Comparison of ENCODE assay signal across 8 cellular contexts in the genomic region with DNA sequence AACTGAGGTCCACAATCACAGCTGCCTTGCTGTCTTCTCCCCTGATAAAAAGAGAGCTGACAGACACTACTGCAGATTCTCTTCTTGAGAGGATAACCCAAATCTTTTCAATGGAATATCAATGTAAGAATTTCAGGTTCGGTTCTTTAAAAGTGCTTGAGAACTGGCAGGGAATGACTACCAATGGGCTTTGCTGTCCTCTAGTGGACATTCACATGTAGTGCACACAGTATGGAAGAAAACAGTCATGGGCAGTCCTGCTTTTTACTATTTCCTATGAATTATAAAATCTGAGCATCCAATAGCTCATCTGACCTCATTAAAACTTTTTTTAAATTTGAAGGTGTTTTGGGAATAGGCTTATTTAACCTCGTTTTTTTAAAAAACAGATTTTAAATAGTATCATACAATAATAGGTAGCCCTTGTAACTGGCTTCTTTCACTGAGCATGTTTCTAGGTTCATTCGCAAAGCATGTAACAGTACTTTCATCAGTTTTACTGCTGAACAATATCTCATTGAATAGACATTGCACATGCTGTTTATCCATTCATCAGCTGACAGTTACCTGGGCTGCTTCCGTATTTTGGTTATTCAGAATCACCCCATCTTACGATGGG. TPM values are rescaled to one million over a fixed set of nuclear protein-coding genes. Genes with fewer than 3 reads are reported as not detected.
DNase-seq lines count a peak whose midpoint lies in the region; ATAC-seq and TF ChIP-seq lines count a peak whose summit lies in the region.

No MANE protein-coding gene starts in this region.

- H2AK5ac ChIP-seq in H9 (ENCODE audit: insufficient read length, low read length) = no peak overlapping the region

- no peak overlapping the region for H3K4me2 ChIP-seq in H9 (ENCODE audit: insufficient read depth, insufficient read length, low read length)

- H3K56ac ChIP-seq in H9 (ENCODE audit: insufficient read length, low read depth, low read length) = no peak overlapping the region

- no peak overlapping the region for H2BK120ac ChIP-seq in H9 (ENCODE audit: low read depth, low read length, poor library complexity, severe bottlenecking)

- H3K27ac Mint-ChIP-seq in CD4-positive, alpha-beta T cell = peak overlapping the region; percentile 43
- H3K27ac Mint-ChIP-seq in H9 = 0 out of 7 replicates have a peak overlapping the region, but pooled peaks of 1 of the 3 experiments have one; percentile 26

- H3K4me3 Mint-ChIP-seq in CD4-positive, alpha-beta T cell = no peak overlapping the region
- no peak overlapping the region for H3K4me3 Mint-ChIP-seq in H9

- H3K14ac ChIP-seq in H9 (ENCODE audit: insufficient read depth, low read length) = no peak overlapping the region

- in situ Hi-C loops in T47D (cut with HindIII; ENCODE audit: low pct_unique_long_range_greater_than_20kb, low sequenced_read_pairs) = no loop called here

- no peaks in the 10 kb centered on the region for H3K9me3 ChIP-seq in CD4-positive, alpha-beta T cell (ENCODE audit: control insufficient read depth, low read length)
- H3K9me3 ChIP-seq in H9 (ENCODE audit: control insufficient read depth, low read depth, low read length) = no peaks in the 10 kb centered on the region
- no peaks in the 10 kb centered on the region for H3K9me3 ChIP-seq in tibial artery

- H3K79me1 ChIP-seq in H9 (ENCODE audit: insufficient read depth, low read depth, low read length, poor library complexity, severe bottlenecking) = no peaks in the 10 kb centered on the region

- H3K23ac ChIP-seq in H9 (ENCODE audit: insufficient read length, low read depth, low read length) = no peak overlapping the region

- H3K4me3 ChIP-seq in tibial artery = no peak overlapping the region

- H2BK20ac ChIP-seq in H9 (ENCODE audit: low read depth, low read length, poor library complexity, severe bottlenecking) = no peak overlapping the region

- H2BK15ac ChIP-seq in H9 (ENCODE audit: low read depth, low read length) = no peak overlapping the region

- H4K91ac ChIP-seq in H9 (ENCODE audit: insufficient read length, low read depth, low read length) = no peak overlapping the region

- no peak overlapping the region for H3K18ac ChIP-seq in H9 (ENCODE audit: insufficient read length, low read depth, low read length)

- H3K36me3 Mint-ChIP-seq in CD4-positive, alpha-beta T cell (ENCODE audit: low read depth) = peaks cover 87% of the 10 kb centered on the region
- H3K36me3 Mint-ChIP-seq in H9 (ENCODE audit: insufficient read depth in 1 of 3, low read depth in 3 of 3) = peaks cover 42 to 83% (median 70%) of the 10 kb centered on the region in 3 experiments; a peak in 6 of 7 replicates

- H3K27me3 ChIP-seq in CD4-positive, alpha-beta T cell (ENCODE audit: control insufficient read depth, insufficient read depth, low read length) = no peaks in the 10 kb centered on the region
- H3K27me3 ChIP-seq in H9 (ENCODE audit: insufficient read depth, low read length) (no peaks in the 10 kb centered on the region), tibial artery (no peaks in the 10 kb centered on the region)

- no peaks in the 10 kb centered on the region for H3K9me3 Mint-ChIP-seq in CD4-positive, alpha-beta T cell
- H3K9me3 Mint-ChIP-seq in H9 = no peaks in the 10 kb centered on the region

- H3K4me1 ChIP-seq in H9 (ENCODE audit: insufficient read depth, low read length) (no peaks in the 10 kb centered on the region), tibial artery (no peaks in the 10 kb centered on the region)

- H3K9ac ChIP-seq in H9 (ENCODE audit: extremely low read depth, insufficient read length, low read length) = no peak overlapping the region

- no peak overlapping the region for H3T11ph ChIP-seq in H9 (ENCODE audit: low read length)

- CTCF ChIA-PET in CD4-positive, alpha-beta T cell (lab: Charles Lee) = interaction anchor here (0.6 to 1.8 kb wide), 12 partner anchors 10 to 138 kb away, joined by 3 to 8 read pairs (median 4); no protein-coding TSS in a partner anchor

- peak; percentile 95 for ATAC-seq in CD4-positive, alpha-beta T cell (ENCODE audit: poor library complexity)
- ATAC-seq in HG03097 (IDR thresholded peaks at IDR 0.05; ENCODE audit: low FRiP score, unreplicated experiment) = no peak

- intact Hi-C loops in CD4-positive, alpha-beta T cell (cut with DNase I, micrococcal nuclease) = loop anchor here (1.0 to 10.0 kb wide), 4 partner anchors 128 to 630 kb away; a partner anchor contains a TSS
- intact Hi-C loops in tibial artery (cut with DNase I; ENCODE audit: low total_unique reads) = no loop called here

- no peak overlapping the region for H4K5ac ChIP-seq in H9 (ENCODE audit: insufficient read length, low read depth, low read length)

- H4K20me1 ChIP-seq in H9 (ENCODE audit: control insufficient read depth, insufficient read depth, insufficient read length) = no peaks in the 10 kb centered on the region

- POLR2A ChIA-PET in CD4-positive, alpha-beta T cell (lab: Charles Lee) = interaction anchor here (0.6 to 1.0 kb wide), 2 partner anchors 128 to 623 kb away, joined by 3 to 4 read pairs; no protein-coding TSS in a partner anchor

- no peak overlapping the region for H3K27ac ChIP-seq in CD4-positive, alpha-beta T cell (ENCODE audit: low read depth, low read length)
- H3K27ac ChIP-seq in H9 (ENCODE audit: insufficient read length, low read depth, low read length) (no peak overlapping the region), tibial artery (no peak overlapping the region)

- TF ChIP-seq CTCF in CD4-positive, alpha-beta T cell (IDR thresholded peaks at IDR 0.05) = peak; percentile 100
- TF ChIP-seq CTCF in H9 (conservative IDR thresholded peaks at IDR 0.05) = peak; percentile 98
- TF ChIP-seq CTCF in tibial artery (IDR thresholded peaks at IDR 0.05) = peak; percentile 95 to 99

- 0 out of 2 replicates have a peak, but pooled peaks cover 2% of the 10 kb centered on the region for H3K79me2 ChIP-seq in H9 (ENCODE audit: insufficient read depth, low read length)

- H3K36me3 ChIP-seq in tibial artery = peaks cover 66 to 90% (median 69%) of the 10 kb centered on the region in 3 donors

- WGBS in H9 (ENCODE audit: extremely low coverage, insufficient read length, low lambda C conversion rate) = no CpG with 5 or more reads among the region's 5 CpGs

- no peak overlapping the region for H2BK5ac ChIP-seq in H9 (ENCODE audit: insufficient read length, low read length)

- H4K8ac ChIP-seq in H9 (replicated peaks; ENCODE audit: insufficient read length, low read depth, low read length) = no peak overlapping the region

- no peak overlapping the region for H2BK12ac ChIP-seq in H9 (ENCODE audit: insufficient read length, low read depth, low read length)

- no peak overlapping the region for H2AFZ ChIP-seq in H9 (ENCODE audit: low read length)

- H3K4me1 Mint-ChIP-seq in CD4-positive, alpha-beta T cell (ENCODE audit: low read depth) = peaks cover 4% of the 10 kb centered on the region
- H3K4me1 Mint-ChIP-seq in H9 = no peaks in the 10 kb centered on the region

- no peaks in the 10 kb centered on the region for H3K23me2 ChIP-seq in H9 (ENCODE audit: insufficient read length, low read depth, low read length, poor library complexity, severe bottlenecking)

- no peaks in the 10 kb centered on the region for H3K27me3 Mint-ChIP-seq in CD4-positive, alpha-beta T cell
- no peaks in the 10 kb centered on the region for H3K27me3 Mint-ChIP-seq in H9 (ENCODE audit: low read depth)

- no peak overlapping the region for H3K4ac ChIP-seq in H9 (ENCODE audit: low read depth, low read length)

- DNase-seq in CD4-positive, alpha-beta T cell = no peak
- DNase-seq in H9 = no peak
- DNase-seq in NCI-H748 treated with DMSO at 0.1 percent for 48 hours (lab: John Stamatoyannopoulos, UW) = peak; percentile 40
- peak; percentile 56 to 73 for DNase-seq in T47D (ENCODE audit: low read depth in 1 of 2, low spot score in 1 of 2)
- peak; percentile 51 for DNase-seq in kidney tubule cell (ENCODE audit: low spot score)
- DNase-seq in tibial artery = no peak
- no peak for DNase-seq in stimulated activated CD8-positive, alpha-beta memory T cell treated with anti-CD3 and anti-CD28 coated beads, Interleukin-4, amount 100 ng/mL, for 48 hours

RNA-seq across cellular contexts. Expression of a gene that starts 18.3 kb away (rescaled TPM):
- total RNA-seq in CD4-positive, alpha-beta T cell = not detected
- 1.9 and 2.1 TPM in 2 replicates for total RNA-seq in H9 (2021)

Comparison
In these comparisons a context has a peak if more than half of its experiments do, and no peak if none do; other contexts are left out.
1. DNase-seq: peak in NCI-H748 treated with DMSO at 0.1 percent for 48 hours (single experiment), T47D (2 of 2) and kidney tubule cell (single experiment); none in CD4-positive, alpha-beta T cell (0 of 10), H9 (single experiment), tibial artery (0 of 2) and stimulated activated CD8-positive, alpha-beta memory T cell treated with anti-CD3 and anti-CD28 coated beads, Interleukin-4, amount 100 ng/mL, for 48 hours (single experiment).
2. Peak in every context shown above with its lines, with median percentiles within 50 percentile points of each other: CTCF ChIP-seq.